8 cellular contexts compared by ENCODE assay signal in genomic region chr16:70381604-70382342, GRCh38. TPM values are rescaled to one million over a fixed set of nuclear protein-coding genes. Genes with fewer than 3 reads are reported as not detected.
DNase-seq lines count a peak whose midpoint lies in the region; ATAC-seq, FAIRE-seq and TF ChIP-seq lines count a peak whose summit lies in the region.

No MANE protein-coding gene starts in this region.

- WGBS in K562 (ENCODE audit: insufficient coverage, low coverage, missing lambda C conversion rate): 97% methylated on average over 30 of the region's 47 CpGs

- peak overlapping the region; percentile 81 for H3K4me3 ChIP-seq in BLaER1
- H3K4me3 ChIP-seq in K562: no peak overlapping the region
- peak overlapping the region; percentile 73 for H3K4me3 ChIP-seq in lower lobe of right lung

- no peak overlapping the region for H2AFZ ChIP-seq in K562 (ENCODE audit: low read depth, low read length)

- no peak for TF ChIP-seq POLR2A in K562 (conservative IDR thresholded peaks at IDR 0.05)

- H3K36me3 ChIP-seq in BLaER1 (peaks cover 62% of the 10 kb centered on the region), K562 (ENCODE audit: control insufficient read depth, insufficient read depth, low read length) (peaks cover 78% of the 10 kb centered on the region; the same call in 2 of the 3 replicates), lower lobe of right lung (peaks cover 24% of the 10 kb centered on the region)

- peaks cover 32% of the 10 kb centered on the region for H3K4me1 ChIP-seq in BLaER1
- peaks cover 0 to 18% of the 10 kb centered on the region in 2 experiments; a peak in 2 of 5 replicates for H3K4me1 ChIP-seq in K562 (replicated peaks in 1 of 2; ENCODE audit: control insufficient read depth in 2 of 2, insufficient read depth in 2 of 2, low read length in 2 of 2)
- H3K4me1 ChIP-seq in lower lobe of right lung: peaks cover 23% of the 10 kb centered on the region

- TF ChIP-seq RAD21 in K562 (CRISPR knock-in tag; conservative IDR thresholded peaks at IDR 0.05 in 1 of 2, IDR thresholded peaks at IDR 0.05 in 1 of 2): no peak

- CTCF ChIA-PET in K562 (lab: Yijun Ruan, JAX; ENCODE audit: low intra/inter-chr PET ratio): no interaction called here

- no peaks in the 10 kb centered on the region for H3K27me3 ChIP-seq in BLaER1
- H3K27me3 ChIP-seq in K562 (ENCODE audit: control insufficient read depth in 2 of 2, insufficient read depth in 2 of 2, low read length in 2 of 2): no peaks in the 10 kb centered on the region
- no peaks in the 10 kb centered on the region for H3K27me3 ChIP-seq in lower lobe of right lung (ENCODE audit: low read depth)

- intact Hi-C loops in K562 (cut with micrococcal nuclease) (no loop called here), lower lobe of right lung (cut with DNase I) (no loop called here)

- FAIRE-seq in K562 (lab: Jason Lieb, UNC): no peak

- H3K9me3 ChIP-seq in BLaER1 (no peaks in the 10 kb centered on the region), K562 (replicated peaks; ENCODE audit: control insufficient read depth, insufficient read depth, low read depth, low read length) (no peaks in the 10 kb centered on the region), lower lobe of right lung (no peaks in the 10 kb centered on the region)

- H3K9ac ChIP-seq in BLaER1 (peak overlapping the region; percentile 68), K562 (ENCODE audit: insufficient read depth in 1 of 2, low read depth in 2 of 2, low read length in 2 of 2) (no peak overlapping the region)

- peaks cover 9% of the 10 kb centered on the region for H4K20me1 ChIP-seq in BLaER1
- H4K20me1 ChIP-seq in K562 (replicated peaks; ENCODE audit: control insufficient read depth, insufficient read depth, low read length): peaks cover 5% of the 10 kb centered on the region; the same call in 1 of the 2 replicates

- DNase-seq in K562 (ENCODE audit: extremely low read depth in 1 of 4, low spot score in 3 of 4): no peak
- DNase-seq in lower lobe of right lung: peak; percentile 57
- peak; percentile 70 for DNase-seq in ureter (ENCODE audit: low spot score)
- DNase-seq in NCI-H446 treated with DMSO at 0.1 percent for 48 hours (lab: John Stamatoyannopoulos, UW): no peak

- no peak for TF ChIP-seq EP300 in K562 (IDR thresholded peaks at IDR 0.05; ENCODE audit: low read length)

- in situ Hi-C loops in K562 (cut with MboI): no loop called here

- H3K4me2 ChIP-seq in BLaER1: peak overlapping the region; percentile 86
- H3K4me2 ChIP-seq in K562 (ENCODE audit: insufficient read depth, low read length): no peak overlapping the region

- no peak for TF ChIP-seq CTCF in K562 (IDR thresholded peaks at IDR 0.05 in 2 of 3, conservative IDR thresholded peaks at IDR 0.05 in 1 of 3; ENCODE audit: insufficient read depth in 2 of 3, low read depth in 1 of 3, low read length in 3 of 3)
- TF ChIP-seq CTCF in lower lobe of right lung (IDR thresholded peaks at IDR 0.05): no peak

- no TSS peak for BruUV-seq in K562 (replicated peaks; lab: Mats Ljungman, UMichigan)

- H3K9me1 ChIP-seq in K562 (ENCODE audit: control insufficient read depth, insufficient read depth, low read length): peaks cover 2% of the 10 kb centered on the region

- peak; percentile 11 for ATAC-seq in HG02938 (IDR thresholded peaks at IDR 0.05; ENCODE audit: unreplicated experiment)
- no peak for ATAC-seq in K562
- peak; percentile 42 to 45 for ATAC-seq in lower lobe of right lung
- ATAC-seq in HG03442 (IDR thresholded peaks at IDR 0.05; ENCODE audit: unreplicated experiment): no peak
- no peak for ATAC-seq in GM18498 (IDR thresholded peaks at IDR 0.05; ENCODE audit: unreplicated experiment)

- POLR2A ChIA-PET in K562 (lab: Yijun Ruan, JAX): interaction anchor here (0.7 kb wide), 1 partner anchor 152 kb away, joined by 5 read pairs; no protein-coding TSS in a partner anchor

- H3K27ac ChIP-seq in BLaER1 (peak overlapping the region; percentile 75), K562 (ENCODE audit: extremely low read depth, low read depth, low read length) (no peak overlapping the region), lower lobe of right lung (peak overlapping the region; percentile 85)

- no peaks in the 10 kb centered on the region for H3K79me2 ChIP-seq in K562 (ENCODE audit: control insufficient read depth, insufficient read depth, low read length)

TF ChIP-seq in K562, 482 proteins besides CTCF, POLR2A, EP300 and RAD21 (continues in another document):
- TF ChIP-seq POLR2AphosphoS5 (IDR thresholded peaks at IDR 0.05; ENCODE audit: control insufficient read depth, insufficient read depth, low read depth, low read length) (peak; percentile 38; the same call in 1 of the 2 replicates), ZNF639 (CRISPR knock-in tag; conservative IDR thresholded peaks at IDR 0.05 in 1 of 2, IDR thresholded peaks at IDR 0.05 in 1 of 2) (no peak), RBM22 (IDR thresholded peaks at IDR 0.05; ENCODE audit: low read depth, low read length, poor library complexity, severe bottlenecking) (peak; percentile 24), POLR2G (IDR thresholded peaks at IDR 0.05; ENCODE audit: low read depth, low read length) (peak; percentile 48; the same call in 1 of the 2 replicates)

RNA-seq across cellular contexts. Expression of gene DDX19A, which starts 35.1 kb away (rescaled TPM):
- 122 and 174 TPM in 2 replicates for total RNA-seq in K562 (2011; cell fraction: chromatin; rRNA removed; ENCODE audit: low replicate concordance)
- 95.5 and 98.1 TPM in 2 replicates for total RNA-seq in K562 (2011; cell fraction: nucleolus; rRNA removed)
- total RNA-seq in K562 (2011; cell fraction: nucleoplasm; rRNA removed): 92.9 and 93.8 TPM in 2 replicates
- total RNA-seq in K562 (2014; rRNA removed): 65.6 and 77.8 TPM in 2 replicates
- 59.9 and 60.2 TPM in 2 replicates for total RNA-seq in K562 (2014; rRNA removed; fragmentation: Illumina TruSeq; extraction: Trizol)
- 65.4 and 68.5 TPM in 2 replicates for total RNA-seq in K562 (2015; rRNA removed; fragmentation: Illumina TruSeq; extraction: Trizol)
- total RNA-seq in K562 (2021): 50.1 and 55.2 TPM in 2 replicates
- polyA plus RNA-seq in K562 (2011; rRNA removed): 49.3 and 71.7 TPM in 2 replicates
- polyA plus RNA-seq in K562 (2011; cell fraction: cytosol; rRNA removed): 39.4 and 43.8 TPM in 2 replicates
- 25.8 and 28.7 TPM in 2 replicates for polyA plus RNA-seq in K562 (2011; cell fraction: nucleus; rRNA removed)
- 31.1 and 46.3 TPM in 2 replicates for polyA plus RNA-seq in K562 (2012)
- 82.2 and 95.9 TPM in 2 replicates for polyA plus RNA-seq in K562 (2014; fragmentation: Illumina TruSeq; extraction: Trizol)
- polyA plus RNA-seq in K562 (2014; fragmentation: Nextera tagmentation; extraction: Ambion mirVana): 10 to 100 TPM; 27.3 to 57.9 TPM
- 66.4 and 74.9 TPM in 2 replicates for polyA plus RNA-seq in K562 (2014; rRNA removed)
- 57.5 and 74.1 TPM in 2 replicates for polyA minus RNA-seq in K562 (2011; rRNA and poly(A)+ RNA removed)
- 45.6 and 49.6 TPM in 2 replicates for polyA minus RNA-seq in K562 (2011; cell fraction: cytosol; rRNA and poly(A)+ RNA removed)
- polyA minus RNA-seq in K562 (2011; cell fraction: nucleus; rRNA and poly(A)+ RNA removed): 29.6 and 42.8 TPM in 2 replicates
- total RNA-seq in lower lobe of right lung: 24.5 TPM
- total RNA-seq in ureter: 37.3 TPM

RNA-seq across cellular contexts. Expression of gene ST3GAL2, which starts 57.1 kb away (rescaled TPM):
- 87.4 and 216 TPM in 2 replicates for total RNA-seq in K562 (2011; cell fraction: chromatin; rRNA removed; ENCODE audit: low replicate concordance)
- total RNA-seq in K562 (2011; cell fraction: nucleolus; rRNA removed): 182 and 184 TPM in 2 replicates
- total RNA-seq in K562 (2011; cell fraction: nucleoplasm; rRNA removed): 128 and 145 TPM in 2 replicates
- total RNA-seq in K562 (2014; rRNA removed) (75.5 and 95.5 TPM in 2 replicates), K562 (2014; rRNA removed; fragmentation: Illumina TruSeq; extraction: Trizol) (23.7 and 31.8 TPM in 2 replicates), K562 (2015; rRNA removed; fragmentation: Illumina TruSeq; extraction: Trizol) (48.9 and 53.8 TPM in 2 replicates), K562 (2021) (98.9 and 108 TPM in 2 replicates), lower lobe of right lung (31.8 TPM), ureter (28.9 TPM)
- polyA plus RNA-seq in K562 (2011; rRNA removed) (34.3 and 40.9 TPM in 2 replicates), K562 (2014; fragmentation: Illumina TruSeq; extraction: Trizol) (25.1 and 50.7 TPM in 2 replicates), K562 (2014; fragmentation: Nextera tagmentation; extraction: Ambion mirVana) (1 to 10 TPM; 1.5 to 2.4 TPM), K562 (2014; rRNA removed) (50.5 and 57.8 TPM in 2 replicates)
- polyA plus RNA-seq in K562 (2011; cell fraction: cytosol; rRNA removed): 50.0 and 87.1 TPM in 2 replicates
- polyA plus RNA-seq in K562 (2011; cell fraction: nucleus; rRNA removed): 25.8 and 38.5 TPM in 2 replicates
- 67.8 and 92.0 TPM in 2 replicates for polyA plus RNA-seq in K562 (2012)
- polyA minus RNA-seq in K562 (2011; rRNA and poly(A)+ RNA removed): 57.6 and 96.4 TPM in 2 replicates
- 126 and 151 TPM in 2 replicates for polyA minus RNA-seq in K562 (2011; cell fraction: cytosol; rRNA and poly(A)+ RNA removed)
- 24.9 and 34.4 TPM in 2 replicates for polyA minus RNA-seq in K562 (2011; cell fraction: nucleus; rRNA and poly(A)+ RNA removed)

Comparison
In these comparisons a context has a peak if more than half of its experiments do, and no peak if none do; other contexts are left out.
1. ATAC-seq: peak in HG02938 (single experiment) and lower lobe of right lung (2 of 2); none in K562 (single experiment), HG03442 (single experiment) and GM18498 (single experiment).
2. DNase-seq: peak in lower lobe of right lung (single experiment) and ureter (single experiment); none in K562 (0 of 4) and NCI-H446 treated with DMSO at 0.1 percent for 48 hours (single experiment).